ENCODE assay signal across 14 cellular contexts in the genomic region with DNA sequence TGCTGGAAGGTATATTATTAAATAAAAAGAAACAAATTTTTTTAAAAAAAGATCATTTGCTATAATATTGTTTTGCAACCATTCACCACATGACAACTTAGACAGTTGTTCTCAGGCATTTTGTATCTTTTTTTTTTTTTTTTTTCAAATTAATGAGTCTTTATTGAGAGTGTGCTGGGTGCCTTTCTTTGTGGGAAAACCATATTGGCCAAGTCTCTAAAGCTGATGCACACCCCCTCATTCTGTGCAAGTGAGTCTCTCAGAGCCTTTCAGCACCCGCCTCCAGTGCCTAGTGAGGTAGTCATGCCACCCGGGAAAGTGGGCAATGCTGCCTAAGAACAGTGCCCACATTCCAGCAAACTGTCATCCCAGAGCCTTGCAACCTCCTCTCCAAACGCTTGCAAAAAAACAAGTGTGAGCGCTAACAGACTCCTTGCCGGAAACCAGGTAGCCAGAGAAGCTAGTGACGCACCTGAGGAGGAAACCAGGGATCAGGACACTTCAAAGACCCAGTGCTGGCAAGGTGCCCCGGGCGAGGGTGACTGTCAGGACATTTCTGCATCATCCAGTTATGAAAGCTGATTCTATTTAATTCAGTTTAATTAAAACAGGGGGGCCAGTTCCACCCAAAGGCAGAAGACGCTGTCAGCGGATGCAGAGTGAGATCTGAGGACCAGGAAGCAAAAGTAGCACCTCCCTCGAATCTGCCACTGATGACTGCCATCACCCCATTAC. TPM values are rescaled to one million over a fixed set of nuclear protein-coding genes. Genes with fewer than 3 reads are reported as not detected.
DNase-seq lines count a peak whose midpoint lies in the region; ATAC-seq and TF ChIP-seq lines count a peak whose summit lies in the region.
"Had no signal": no experiment of that assay in that cellular context is flagged by ENCODE, and none has a peak within 500 bp of the region (broad histone marks: within the 10 kb centered on the region; RNA-seq: fewer than 3 reads in every experiment).

No MANE protein-coding gene starts in this region.

- no peaks in the 10 kb centered on the region for H3K27me3 ChIP-seq in mammary epithelial cell (ENCODE audit: insufficient read depth, low read length)
- H3K27me3 ChIP-seq in colonic mucosa: no peaks in the 10 kb centered on the region
- H3K27me3 ChIP-seq in HAP-1 (ENCODE audit: low read depth): peaks cover 10% of the 10 kb centered on the region; the same call in 1 of the 2 replicates

- H3K36me3 ChIP-seq in mammary epithelial cell (ENCODE audit: insufficient read depth, low read length): no peaks in the 10 kb centered on the region
- H3K36me3 ChIP-seq in colonic mucosa: no peaks in the 10 kb centered on the region
- H3K36me3 ChIP-seq in HAP-1 (replicated peaks): no peaks in the 10 kb centered on the region
- H3K36me3 ChIP-seq: gastroesophageal sphincter had no signal

- peak; percentile 86 for DNase-seq in activated CD8-positive, alpha-beta T cell treated with anti-CD3 and anti-CD28 coated beads for 36 hours
- DNase-seq in mammary epithelial cell (peak; percentile 21), cerebellar cortex (ENCODE audit: low spot score) (no peak), colonic mucosa (no peak), HAP-1 (ENCODE audit: low spot score in 2 of 2) (no peak), DMS79 (lab: John Stamatoyannopoulos, UW) (no peak)
- DNase-seq in stimulated activated CD4-positive, alpha-beta T cell treated with anti-CD3 and anti-CD28 coated beads, Interleukin-15, amount 100 ng/mL, for 24 hours: peak; percentile 74
- DNase-seq: DMS153, NCI-H187 had no signal

- H3K4me1 Mint-ChIP-seq in IgD-negative memory B cell: peaks cover 18 to 46% (median 28%) of the 10 kb centered on the region in 3 donors
- peaks cover 90% of the 10 kb centered on the region for H3K4me1 Mint-ChIP-seq in activated CD8-positive, alpha-beta T cell treated with anti-CD3 and anti-CD28 coated beads for 36 hours (ENCODE audit: low read depth)

- H3K36me3 Mint-ChIP-seq in IgD-negative memory B cell: no peaks in the 10 kb centered on the region
- H3K36me3 Mint-ChIP-seq in activated CD8-positive, alpha-beta T cell treated with anti-CD3 and anti-CD28 coated beads for 36 hours (ENCODE audit: low read depth): no peaks in the 10 kb centered on the region
- H3K36me3 Mint-ChIP-seq: mesothelial cell of epicardium had no signal

- H4K20me1 ChIP-seq in mammary epithelial cell (ENCODE audit: insufficient read depth, low read length): no peaks in the 10 kb centered on the region

- no peak overlapping the region for H3K9ac ChIP-seq in mammary epithelial cell (ENCODE audit: insufficient read depth, low read length)
- no peak overlapping the region for H3K9ac ChIP-seq in colonic mucosa (ENCODE audit: low read depth in 2 of 2, low read length in 2 of 2)

- peak overlapping the region; percentile 27 for H3K4me2 ChIP-seq in mammary epithelial cell (ENCODE audit: insufficient read depth, low read depth, low read length)

- dilution Hi-C loops in mammary epithelial cell (cut with HindIII; ENCODE audit: low sequenced_read_pairs): no loop called here

- H3K27ac ChIP-seq in mammary epithelial cell (ENCODE audit: insufficient read depth, low read depth, low read length): no peak overlapping the region
- no peak overlapping the region for H3K27ac ChIP-seq in colonic mucosa
- H3K27ac ChIP-seq: gastroesophageal sphincter had no signal

- ATAC-seq in activated CD8-positive, alpha-beta T cell treated with anti-CD3 and anti-CD28 coated beads for 36 hours: peak; percentile 29
- ATAC-seq: gastroesophageal sphincter had no signal

- no peak overlapping the region for H2AFZ ChIP-seq in mammary epithelial cell (ENCODE audit: low read depth, low read length)

- in situ Hi-C loops in mammary epithelial cell (cut with MboI; ENCODE audit: low sequenced_read_pairs in 2 of 2): loop anchor here in 1 of 2 donors (25.0 kb wide), 1 partner anchor 1050 kb away; no protein-coding TSS in a partner anchor
- in situ Hi-C loops in HAP-1 (cut with MboI; ENCODE audit: low sequenced_read_pairs): loop anchor here (25.0 kb wide), 1 partner anchor 1050 kb away; no protein-coding TSS in a partner anchor

- H3K9me3 Mint-ChIP-seq in IgD-negative memory B cell: no peaks in the 10 kb centered on the region
- H3K9me3 Mint-ChIP-seq in activated CD8-positive, alpha-beta T cell treated with anti-CD3 and anti-CD28 coated beads for 36 hours: no peaks in the 10 kb centered on the region
- H3K9me3 Mint-ChIP-seq: mesothelial cell of epicardium had no signal

- H3K27me3 Mint-ChIP-seq in IgD-negative memory B cell: peaks cover 2% of the 10 kb centered on the region
- H3K27me3 Mint-ChIP-seq in activated CD8-positive, alpha-beta T cell treated with anti-CD3 and anti-CD28 coated beads for 36 hours: no peaks in the 10 kb centered on the region

- intact Hi-C loops in activated CD8-positive, alpha-beta T cell treated with anti-CD3 and anti-CD28 coated beads for 36 hours (cut with micrococcal nuclease): no loop called here
- intact Hi-C loops in mammary epithelial cell (cut with micrococcal nuclease) (no loop called here), colonic mucosa (cut with DNase I) (no loop called here)

- H3K4me3 ChIP-seq in mammary epithelial cell (replicated peaks in 1 of 3; ENCODE audit: insufficient read depth in 1 of 3, low read depth in 2 of 3, low read length in 3 of 3) (no peak overlapping the region), colonic mucosa (no peak overlapping the region), HAP-1 (no peak overlapping the region)
- H3K4me3 ChIP-seq: gastroesophageal sphincter had no signal

- no peaks in the 10 kb centered on the region for H3K79me2 ChIP-seq in mammary epithelial cell (ENCODE audit: insufficient read depth, low read length)

- TF ChIP-seq CTCF in activated CD8-positive, alpha-beta T cell treated with anti-CD3 and anti-CD28 coated beads for 36 hours (IDR thresholded peaks at IDR 0.05): no peak
- TF ChIP-seq CTCF in mammary epithelial cell (conservative IDR thresholded peaks at IDR 0.05 in 1 of 2, IDR thresholded peaks at IDR 0.05 in 1 of 2; ENCODE audit: extremely low read depth in 1 of 2, insufficient read depth in 1 of 2, low read depth in 1 of 2, low read length in 2 of 2) (no peak), colonic mucosa (IDR thresholded peaks at IDR 0.05) (no peak)

- H3K9me3 ChIP-seq in mammary epithelial cell (replicated peaks; ENCODE audit: insufficient read depth, low read length) (no peaks in the 10 kb centered on the region), colonic mucosa (no peaks in the 10 kb centered on the region), HAP-1 (no peaks in the 10 kb centered on the region)
- H3K9me3 ChIP-seq: gastroesophageal sphincter had no signal

- BruUV-seq in mammary epithelial cell (replicated peaks; lab: Mats Ljungman, UMichigan): no TSS peak

- WGBS in mammary epithelial cell (ENCODE audit: low coverage, missing lambda C conversion rate): 7% methylated on average over 11 of the region's 11 CpGs

- POLR2A ChIA-PET in activated CD8-positive, alpha-beta T cell treated with anti-CD3 and anti-CD28 coated beads for 36 hours (lab: Charles Lee): interaction anchor here (1.2 to 30.9 kb wide), 4 partner anchors 9 to 51 kb away, joined by 6 to 787 read pairs (median 25); partner anchors contain the start of gene CCR7

- peak overlapping the region in 2 of 4 donors; percentile 8 to 27 for H3K4me3 Mint-ChIP-seq in IgD-negative memory B cell
- H3K4me3 Mint-ChIP-seq in activated CD8-positive, alpha-beta T cell treated with anti-CD3 and anti-CD28 coated beads for 36 hours: peak overlapping the region; percentile 60
- H3K4me3 Mint-ChIP-seq: mesothelial cell of epicardium had no signal

- H3K4me1 ChIP-seq in mammary epithelial cell (ENCODE audit: insufficient read depth, low read length) (no peaks in the 10 kb centered on the region), colonic mucosa (peaks cover 6% of the 10 kb centered on the region), HAP-1 (no peaks in the 10 kb centered on the region)

- peak overlapping the region; percentile 65 to 97 (median 73) for H3K27ac Mint-ChIP-seq in IgD-negative memory B cell
- peak overlapping the region; percentile 85 for H3K27ac Mint-ChIP-seq in activated CD8-positive, alpha-beta T cell treated with anti-CD3 and anti-CD28 coated beads for 36 hours
- H3K27ac Mint-ChIP-seq: mesothelial cell of epicardium had no signal

- CTCF ChIA-PET in activated CD8-positive, alpha-beta T cell treated with anti-CD3 and anti-CD28 coated beads for 36 hours (lab: Charles Lee): interaction anchor here (1.6 to 13.7 kb wide), 5 partner anchors 7 to 50 kb away, joined by 4 to 336 read pairs (median 7); partner anchors contain the start of gene CCR7
- CTCF ChIA-PET in mammary epithelial cell (lab: Charles Lee; ENCODE audit: low non-redundant PET): no interaction called here

RNA-seq across cellular contexts. Expression of gene SMARCE1, which starts 34.9 kb away (rescaled TPM):
- 221 TPM for polyA plus RNA-seq in IgD-negative memory B cell
- total RNA-seq in activated CD8-positive, alpha-beta T cell treated with anti-CD3 and anti-CD28 coated beads for 36 hours: 10 to 100 TPM; 87.8 to 92.5 TPM
- 10 to 100 TPM; 75.0 to 94.2 TPM for total RNA-seq in mammary epithelial cell
- polyA plus RNA-seq in mammary epithelial cell: 37.0 TPM
- 61.3 TPM for polyA minus RNA-seq in mammary epithelial cell
- 10 to 100 TPM; 73.0 to 80.9 TPM for total RNA-seq in colonic mucosa

RNA-seq across cellular contexts. Expression of gene CCR7, which starts 47.4 kb away (rescaled TPM):
- polyA plus RNA-seq in IgD-negative memory B cell (257 TPM), mammary epithelial cell (0.20 TPM)
- 100 to 1,000 TPM; 297 to 302 TPM for total RNA-seq in activated CD8-positive, alpha-beta T cell treated with anti-CD3 and anti-CD28 coated beads for 36 hours
- total RNA-seq in mammary epithelial cell (under 1 TPM in 1 of 2 donors, not detected in 1; 0.17 TPM), colonic mucosa (1 to 10 TPM in 1 of 2 donors, under 1 TPM in 1; 0.72 to 1.9 TPM)
- polyA minus RNA-seq in mammary epithelial cell: not detected
- total RNA-seq: H4, SK-MEL-5 had no signal

RNA-seq across cellular contexts. Expression of gene KRT222, which starts 52.3 kb away (rescaled TPM):
- not detected for polyA plus RNA-seq in IgD-negative memory B cell
- not detected for total RNA-seq in activated CD8-positive, alpha-beta T cell treated with anti-CD3 and anti-CD28 coated beads for 36 hours
- under 1 TPM; 0.67 to 0.94 TPM for total RNA-seq in mammary epithelial cell
- polyA plus RNA-seq in mammary epithelial cell: 0.24 TPM
- not detected for polyA minus RNA-seq in mammary epithelial cell
- under 1 TPM in 1 of 2 donors, not detected in 1; 0.69 TPM for total RNA-seq in colonic mucosa
- total RNA-seq: mesothelial cell of epicardium had no signal

Comparison
In these comparisons a context has a peak if more than half of its experiments do, and no peak if none do; other contexts are left out.
1. DNase-seq: peak in activated CD8-positive, alpha-beta T cell treated with anti-CD3 and anti-CD28 coated beads for 36 hours (single experiment), mammary epithelial cell (single experiment) and stimulated activated CD4-positive, alpha-beta T cell treated with anti-CD3 and anti-CD28 coated beads, Interleukin-15, amount 100 ng/mL, for 24 hours (single experiment); none in cerebellar cortex (single experiment), colonic mucosa (single experiment), HAP-1 (0 of 2) and DMS79 (single experiment).
2. RNA of gene CCR7, which starts 47.4 kb away (total RNA-seq): 297 to 302 TPM in activated CD8-positive, alpha-beta T cell treated with anti-CD3 and anti-CD28 coated beads for 36 hours; 0.72 to 1.9 TPM in colonic mucosa and 0.17 TPM in mammary epithelial cell; every median in the first group is over 100 times any median in the second.